ENCODE assay signal across 10 cellular contexts in genomic region chr11:1825039-1825740, GRCh38. TPM values are rescaled to one million over a fixed set of nuclear protein-coding genes. Genes with fewer than 3 reads are reported as not detected.
DNase-seq lines count a peak whose midpoint lies in the region; ATAC-seq and TF ChIP-seq lines count a peak whose summit lies in the region.
"Had no signal": no experiment of that assay in that cellular context is flagged by ENCODE, and none has a peak within 500 bp of the region (broad histone marks: within the 10 kb centered on the region; RNA-seq: fewer than 3 reads in every experiment).

No MANE protein-coding gene starts in this region.

- TF ChIP-seq CTCF in WI38 (IDR thresholded peaks at IDR 0.05; ENCODE audit: low read depth, low read length): peak; percentile 26; the same call in 1 of the 2 replicates
- TF ChIP-seq CTCF in kidney epithelial cell (IDR thresholded peaks at IDR 0.05; ENCODE audit: insufficient read depth, low read length, poor library complexity, severe bottlenecking): peak; percentile 71
- peak; percentile 56 for TF ChIP-seq CTCF in upper lobe of right lung (IDR thresholded peaks at IDR 0.05)

- H3K4me3 ChIP-seq in WI38 (ENCODE audit: low read depth, low read length): no peak overlapping the region
- no peak overlapping the region for H3K4me3 ChIP-seq in kidney epithelial cell (ENCODE audit: low read depth, low read length)
- H3K4me3 ChIP-seq in upper lobe of right lung: no peak overlapping the region
- H3K4me3 ChIP-seq: skin epidermis had no signal

- peak; percentile 16 to 38 for DNase-seq in stimulated activated CD4-positive, alpha-beta T cell treated with anti-CD3 and anti-CD28 coated beads, Interleukin-2, amount 100 ng/mL, for 24 hours
- DNase-seq in stimulated activated CD4-positive, alpha-beta T cell treated with anti-CD3 and anti-CD28 coated beads, Interleukin-4, amount 100 ng/mL, for 4 hours: no peak
- DNase-seq in kidney epithelial cell (ENCODE audit: low read depth): no peak
- DNase-seq in upper lobe of right lung: peak; percentile 87
- DNase-seq: NCI-H1105 treated with DMSO at 0.1 percent for 48 hours had no signal

- H3K36me3 ChIP-seq in kidney epithelial cell (ENCODE audit: control insufficient read depth, insufficient read depth, low read length): no peaks in the 10 kb centered on the region
- no peaks in the 10 kb centered on the region for H3K36me3 ChIP-seq in upper lobe of right lung

- no peaks in the 10 kb centered on the region for H3K9me3 ChIP-seq in upper lobe of right lung

- no peak overlapping the region for H3K27ac ChIP-seq in upper lobe of right lung

- H3K27me3 ChIP-seq in kidney epithelial cell (ENCODE audit: control insufficient read depth, insufficient read depth, low read length) (no peaks in the 10 kb centered on the region), upper lobe of right lung (no peaks in the 10 kb centered on the region)

- intact Hi-C loops in upper lobe of right lung (cut with DNase I): no loop called here

- peaks cover 20% of the 10 kb centered on the region for H3K4me1 ChIP-seq in upper lobe of right lung

- peak; percentile 73 for ATAC-seq in upper lobe of right lung
- no peak for ATAC-seq in GM18502 (IDR thresholded peaks at IDR 0.05; ENCODE audit: poor library complexity, unreplicated experiment)
- ATAC-seq in HG03442 (IDR thresholded peaks at IDR 0.05; ENCODE audit: unreplicated experiment): no peak
- ATAC-seq in GM21576 (IDR thresholded peaks at IDR 0.05; ENCODE audit: unreplicated experiment): no peak

RNA-seq across cellular contexts. Expression of gene SYT8, which starts 9.6 kb away (rescaled TPM):
- total RNA-seq in kidney epithelial cell (0.17 TPM in 1 of 2 replicates, not detected in the other), upper lobe of right lung (12.5 TPM)

RNA-seq across cellular contexts. Expression of gene TNNI2, which starts 13.6 kb away (rescaled TPM):
- total RNA-seq in kidney epithelial cell (not detected in 2 replicates), upper lobe of right lung (6.9 TPM)

RNA-seq across cellular contexts. Expression of gene LSP1, which starts 27.7 kb away (rescaled TPM):
- total RNA-seq in kidney epithelial cell: not detected in 2 replicates
- total RNA-seq in upper lobe of right lung: 78.2 TPM

Comparison
In these comparisons a context has a peak if more than half of its experiments do, and no peak if none do; other contexts are left out.
1. DNase-seq: peak in stimulated activated CD4-positive, alpha-beta T cell treated with anti-CD3 and anti-CD28 coated beads, Interleukin-2, amount 100 ng/mL, for 24 hours (2 of 2) and upper lobe of right lung (single experiment); none in stimulated activated CD4-positive, alpha-beta T cell treated with anti-CD3 and anti-CD28 coated beads, Interleukin-4, amount 100 ng/mL, for 4 hours (0 of 2) and kidney epithelial cell (single experiment).
2. RNA of gene SYT8, which starts 9.6 kb away (total RNA-seq): 12.5 TPM in upper lobe of right lung (single experiment); 0.17 TPM in kidney epithelial cell; every median in the first group is over 10 times any median in the second.
3. RNA of gene LSP1, which starts 27.7 kb away (total RNA-seq): 78.2 TPM in upper lobe of right lung (single experiment); not detected in kidney epithelial cell; every median in the first group is over 10 times any median in the second.
4. Peak in every context shown above with its lines, with median percentiles within 50 percentile points of each other: CTCF ChIP-seq.